In the genomic region with DNA sequence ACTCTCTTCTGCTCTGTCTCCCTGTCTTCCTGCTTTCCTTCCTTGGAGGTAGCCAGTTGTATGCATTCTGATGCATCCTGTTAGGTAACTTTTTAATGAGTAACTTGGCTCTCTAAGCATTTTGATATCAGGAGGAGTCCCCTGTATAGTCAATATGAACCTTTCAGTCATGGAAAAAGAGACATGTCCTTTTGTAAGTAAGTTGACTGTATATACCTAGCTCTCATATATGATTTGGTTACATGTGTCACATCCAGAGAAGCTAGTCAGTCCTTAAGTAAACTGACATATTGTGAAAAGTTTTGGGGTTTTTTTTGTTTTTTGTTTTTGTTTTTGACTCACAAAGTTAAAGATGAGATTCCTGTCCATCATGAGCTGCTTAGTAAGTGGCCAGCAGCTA, we compare ENCODE assay signal across 23 cellular contexts. TPM values are rescaled to one million over a fixed set of nuclear protein-coding genes. Genes with fewer than 3 reads are reported as not detected.
DNase-seq lines count a peak whose midpoint lies in the region; ATAC-seq and TF ChIP-seq lines count a peak whose summit lies in the region.
"Had no signal": no experiment of that assay in that cellular context is flagged by ENCODE, and none has a peak within 500 bp of the region (broad histone marks: within the 10 kb centered on the region; RNA-seq: fewer than 3 reads in every experiment).

No MANE protein-coding gene starts in this region.

- peaks cover 64% of the 10 kb centered on the region for H3K36me3 Mint-ChIP-seq in activated CD4-positive, alpha-beta T cell treated with anti-CD3 and anti-CD28 coated beads, Interleukin-2, amount 10 ng/mL, durations not matched to agents 24 days and 14 days (ENCODE audit: low read depth)
- H3K36me3 Mint-ChIP-seq in activated naive CD4-positive, alpha-beta T cell treated with anti-CD3 and anti-CD28 coated beads, Interleukin-2, amount 50 U/mL, for 72 hours, result peaks cover 17% of the 10 kb centered on the region in 2 donors

- H3K4me3 Mint-ChIP-seq in activated CD4-positive, alpha-beta T cell treated with anti-CD3 and anti-CD28 coated beads, Interleukin-2, amount 10 ng/mL, durations not matched to agents 24 days and 14 days, result no peak overlapping the region
- H3K4me3 Mint-ChIP-seq: IgD-negative memory B cell had no signal

- H3K4me3 ChIP-seq in effector memory CD4-positive, alpha-beta T cell (ENCODE audit: insufficient read depth, low read depth, low read length, poor library complexity, severe bottlenecking), result no peak overlapping the region
- H3K4me3 ChIP-seq in spleen, result no peak overlapping the region

- no peaks in the 10 kb centered on the region for H3K9me3 ChIP-seq in effector memory CD4-positive, alpha-beta T cell (ENCODE audit: control insufficient read depth, low read length)
- H3K9me3 ChIP-seq in spleen, result no peaks in the 10 kb centered on the region

- no peak for TF ChIP-seq CTCF in spleen (IDR thresholded peaks at IDR 0.05 in 8 of 11, conservative IDR thresholded peaks at IDR 0.05 in 3 of 11)

- H3K4me1 ChIP-seq in effector memory CD4-positive, alpha-beta T cell (ENCODE audit: control insufficient read depth, insufficient read depth, low read length, poor library complexity, severe bottlenecking), result no peaks in the 10 kb centered on the region
- peaks cover 0 to 12% (median 0%) of the 10 kb centered on the region in 6 donors for H3K4me1 ChIP-seq in spleen

- H3K36me3 ChIP-seq in effector memory CD4-positive, alpha-beta T cell (ENCODE audit: control insufficient read depth, insufficient read depth, low read length), result peaks cover 75% of the 10 kb centered on the region
- H3K36me3 ChIP-seq in spleen, result peaks cover 2 to 100% (median 73%) of the 10 kb centered on the region in 6 donors

- DNase-seq in activated CD4-positive, alpha-beta T cell treated with anti-CD3 and anti-CD28 coated beads, Interleukin-2, amount 10 ng/mL, durations not matched to agents 24 days and 14 days, result no peak
- DNase-seq in activated CD4-positive, alpha-beta T cell treated with anti-CD3 and anti-CD28 coated beads for 48 hours, result no peak
- no peak for DNase-seq in activated naive CD4-positive, alpha-beta T cell treated with anti-CD3 and anti-CD28 coated beads, Interleukin-2, amount 50 U/mL, for 72 hours (ENCODE audit: low spot score in 2 of 2)
- DNase-seq in activated naive CD4-positive, alpha-beta T cell (lab: John Stamatoyannopoulos, UW), result no peak
- DNase-seq in kidney tubule cell (ENCODE audit: low spot score) (peak; percentile 35), spleen (no peak)
- DNase-seq in effector memory CD4-positive, alpha-beta T cell, result no peak
- DNase-seq: 8988T; ACHN; Calu3; DMS153; DND-41; MM.1S; NCI-H2029; NCI-H446; NCI-H524 treated with DMSO at 0.1 percent for 48 hours; NCI-H82; NK-92 treated with Interleukin-12 subunit alpha and Interleukin-12 subunit beta, amount 100 ng/mL, for 24 hours; PC-3 had no signal

- H3K4me1 Mint-ChIP-seq in activated CD4-positive, alpha-beta T cell treated with anti-CD3 and anti-CD28 coated beads, Interleukin-2, amount 10 ng/mL, durations not matched to agents 24 days and 14 days, result peaks cover 4% of the 10 kb centered on the region

- no peaks in the 10 kb centered on the region for H3K9me3 Mint-ChIP-seq in activated CD4-positive, alpha-beta T cell treated with anti-CD3 and anti-CD28 coated beads, Interleukin-2, amount 10 ng/mL, durations not matched to agents 24 days and 14 days
- no peaks in the 10 kb centered on the region for H3K9me3 Mint-ChIP-seq in activated naive CD4-positive, alpha-beta T cell treated with anti-CD3 and anti-CD28 coated beads, Interleukin-2, amount 50 U/mL, for 72 hours
- H3K9me3 Mint-ChIP-seq: IgD-negative memory B cell had no signal

- H3K27me3 Mint-ChIP-seq in activated CD4-positive, alpha-beta T cell treated with anti-CD3 and anti-CD28 coated beads, Interleukin-2, amount 10 ng/mL, durations not matched to agents 24 days and 14 days, result no peaks in the 10 kb centered on the region
- H3K27me3 Mint-ChIP-seq: IgD-negative memory B cell had no signal

- H3K27me3 ChIP-seq in effector memory CD4-positive, alpha-beta T cell (replicated peaks; ENCODE audit: control insufficient read depth, insufficient read depth, low read length, poor library complexity, severe bottlenecking), result no peaks in the 10 kb centered on the region
- no peaks in the 10 kb centered on the region for H3K27me3 ChIP-seq in spleen (replicated peaks in 1 of 7)

- TF ChIP-seq POLR2A in spleen (IDR thresholded peaks at IDR 0.05), result no peak

- H3K27ac Mint-ChIP-seq in activated CD4-positive, alpha-beta T cell treated with anti-CD3 and anti-CD28 coated beads, Interleukin-2, amount 10 ng/mL, durations not matched to agents 24 days and 14 days, result peak overlapping the region; percentile 1
- peak overlapping the region in 1 of 2 donors; percentile 93 for H3K27ac Mint-ChIP-seq in activated naive CD4-positive, alpha-beta T cell treated with anti-CD3 and anti-CD28 coated beads, Interleukin-2, amount 50 U/mL, for 72 hours
- H3K27ac Mint-ChIP-seq: IgD-negative memory B cell had no signal

- intact Hi-C loops in activated CD4-positive, alpha-beta T cell treated with anti-CD3 and anti-CD28 coated beads, Interleukin-2, amount 10 ng/mL, durations not matched to agents 24 days and 14 days (cut with micrococcal nuclease), result no loop called here
- intact Hi-C loops in spleen (cut with DNase I; ENCODE audit: low total_unique reads), result no loop called here

- H3K27ac ChIP-seq in effector memory CD4-positive, alpha-beta T cell (ENCODE audit: insufficient read depth, low read length, poor library complexity, severe bottlenecking), result no peak overlapping the region
- H3K27ac ChIP-seq in spleen, result no peak overlapping the region
- H3K27ac ChIP-seq: HL-60, KMS-11 had no signal

- ATAC-seq in activated naive CD4-positive, alpha-beta T cell treated with anti-CD3 and anti-CD28 coated beads, Interleukin-2, amount 50 U/mL, for 72 hours, result peak; percentile 70 to 97
- no peak for ATAC-seq in GM18858 (IDR thresholded peaks at IDR 0.05; ENCODE audit: unreplicated experiment)
- ATAC-seq: PC-3 had no signal

RNA-seq across cellular contexts. Expression of gene UTP18, which starts 18.8 kb away (rescaled TPM):
- total RNA-seq in activated CD4-positive, alpha-beta T cell treated with anti-CD3 and anti-CD28 coated beads, Interleukin-2, amount 10 ng/mL, durations not matched to agents 24 days and 14 days, result 79.9 and 84.5 TPM in 2 replicates
- total RNA-seq in activated naive CD4-positive, alpha-beta T cell treated with anti-CD3 and anti-CD28 coated beads, Interleukin-2, amount 50 U/mL, for 72 hours, result 10 to 100 TPM; 44.1 to 56.3 TPM
- total RNA-seq in spleen, result 10 to 100 TPM; 33.9 to 45.6 (median 36.7) TPM
- 10 to 100 TPM; 23.5 to 37.1 (median 31.8) TPM for polyA plus RNA-seq in spleen

RNA-seq across cellular contexts. Expression of gene MBTD1, which starts 19.3 kb away (rescaled TPM):
- total RNA-seq in activated CD4-positive, alpha-beta T cell treated with anti-CD3 and anti-CD28 coated beads, Interleukin-2, amount 10 ng/mL, durations not matched to agents 24 days and 14 days, result 11.5 and 13.1 TPM in 2 replicates
- 10 to 100 TPM; 11.3 to 16.5 TPM for total RNA-seq in activated naive CD4-positive, alpha-beta T cell treated with anti-CD3 and anti-CD28 coated beads, Interleukin-2, amount 50 U/mL, for 72 hours
- total RNA-seq in spleen, result 10 to 100 TPM; 18.3 to 45.7 (median 27.5) TPM
- polyA plus RNA-seq in spleen, result 10 to 100 TPM in 2 of 3 donors, 1 to 10 TPM in 1; 9.6 to 10.4 (median 10.1) TPM
